ENCODE assay signal across 19 cellular contexts in the genomic region with DNA sequence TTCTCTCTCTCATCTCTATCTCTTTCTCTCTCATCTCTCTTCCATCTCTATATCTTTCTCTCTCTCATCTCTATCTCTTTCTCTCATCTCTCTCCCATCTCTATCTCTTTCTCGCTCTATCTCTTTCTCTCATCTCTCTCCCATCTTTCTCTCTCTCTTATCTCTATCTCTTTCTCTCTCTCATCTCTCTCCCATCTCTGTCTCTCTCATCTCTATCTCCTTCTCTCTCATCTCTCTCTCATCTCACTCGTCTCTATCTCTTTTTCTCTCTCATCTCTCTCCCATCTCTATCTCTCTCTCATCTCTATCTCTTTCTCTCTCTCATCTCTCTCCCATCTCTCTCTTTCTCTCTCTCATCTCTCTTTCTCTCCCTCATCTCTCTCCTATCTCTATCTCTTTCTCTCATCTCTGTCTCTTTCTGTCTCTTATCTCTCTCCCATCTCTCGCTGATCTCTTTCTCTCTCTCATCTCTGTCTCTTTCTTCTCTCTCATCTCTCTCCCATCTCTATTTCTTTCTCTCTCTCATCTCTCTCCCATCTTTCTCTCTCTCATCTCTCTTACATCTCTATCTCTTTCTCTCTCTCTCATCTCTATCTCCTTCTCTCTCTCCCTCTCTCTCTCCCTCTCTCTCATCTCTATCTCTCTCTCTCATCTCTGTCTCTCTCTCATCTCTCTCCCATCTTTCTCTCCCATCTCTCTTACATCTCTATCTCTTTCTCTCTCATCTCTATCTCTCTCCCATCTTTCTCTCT.
"Had no signal": no experiment of that assay in that cellular context is flagged by ENCODE, and none has a peak within 500 bp of the region (broad histone marks: within the 10 kb centered on the region; RNA-seq: fewer than 3 reads in every experiment).

No MANE protein-coding gene starts in this region.

- H3K36me3 Mint-ChIP-seq: IgD-negative memory B cell had no signal

- H3K4me3 Mint-ChIP-seq: IgD-negative memory B cell had no signal

- H3K9me3 ChIP-seq: SJSA1 had no signal

- DNase-seq: KBM-7, NCI-H1092 treated with DMSO at 0.1 percent for 48 hours, NCI-H1436, NCI-H187, NCI-H2029, NCI-H2081 treated with DMSO at 0.1 percent for 48 hours, NCI-H2171, NCI-H226, NCI-H446, NCI-H510A, NCI-H524 treated with DMSO at 0.1 percent for 48 hours, NCI-H69, NCI-H774, Right ventricle myocardium superior, RPMI8226, SIG-M5 had no signal

- H3K36me3 ChIP-seq: SJSA1 had no signal

- H3K4me3 ChIP-seq: SJSA1, SK-N-MC had no signal

- H3K4me1 Mint-ChIP-seq: IgD-negative memory B cell had no signal

- H3K4me1 ChIP-seq: SJSA1 had no signal

- H3K27me3 ChIP-seq: SJSA1 had no signal

- H3K27ac ChIP-seq: SJSA1, SK-N-MC had no signal
